8 cellular contexts compared by ENCODE assay signal in the genomic region with DNA sequence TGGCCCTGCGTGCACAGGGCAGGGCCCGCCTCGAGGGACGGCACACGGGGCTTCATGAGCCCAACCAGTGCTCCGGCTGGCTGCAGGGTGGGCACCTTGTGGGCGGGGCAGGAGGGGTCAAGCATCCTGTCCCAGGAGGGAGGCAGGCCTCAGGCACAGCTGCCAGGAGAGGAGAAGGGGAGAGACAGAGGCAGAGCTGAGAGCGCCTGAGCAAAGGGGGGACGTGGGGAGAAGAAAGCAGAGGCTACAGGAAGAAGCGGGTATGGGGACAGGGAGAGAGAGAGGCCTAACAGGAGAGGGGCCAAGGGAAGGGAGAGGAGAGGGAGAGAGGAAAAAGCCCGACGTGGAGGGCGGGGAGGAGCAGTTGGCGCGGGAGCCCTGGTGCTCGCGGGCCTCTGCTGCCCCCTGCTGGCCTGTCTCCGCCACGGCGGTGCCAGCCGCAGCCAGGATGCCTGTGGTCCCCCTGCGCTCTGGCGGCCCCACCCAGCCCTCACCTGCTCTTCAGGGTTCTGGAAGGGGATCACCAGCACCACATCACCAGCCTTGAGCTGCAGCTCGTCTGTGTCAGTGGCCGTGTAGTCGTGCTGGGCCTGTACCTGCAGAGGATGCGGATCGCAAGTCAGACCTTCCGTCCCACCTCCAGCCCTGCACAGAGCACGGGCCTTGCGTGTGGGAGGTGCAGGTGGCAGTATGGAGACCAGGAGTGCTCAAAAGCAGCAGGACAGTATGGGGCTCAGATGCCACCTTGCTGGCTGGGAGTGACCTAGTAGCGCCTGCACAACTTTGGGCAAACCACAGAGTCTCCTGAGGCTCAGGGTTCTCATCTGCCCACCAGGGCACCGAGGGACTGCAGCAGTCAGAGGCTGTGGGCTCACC. TPM values are rescaled to one million over a fixed set of nuclear protein-coding genes. Genes with fewer than 3 reads are reported as not detected.
DNase-seq lines count a peak whose midpoint lies in the region; ATAC-seq, FAIRE-seq and TF ChIP-seq lines count a peak whose summit lies in the region.

No MANE protein-coding gene starts in this region.

- TF ChIP-seq CTCF in A549 (IDR thresholded peaks at IDR 0.05) = peak; percentile 88
- TF ChIP-seq CTCF in endodermal cell (conservative IDR thresholded peaks at IDR 0.05) = peak; percentile 98

- H3K36me3 ChIP-seq in endodermal cell (ENCODE audit: control insufficient read depth, insufficient read depth, low read length) = no peaks in the 10 kb centered on the region

- DNase-seq in A549 (ENCODE audit: low read depth in 1 of 2, low spot score in 1 of 2) = peak; percentile 48 to 50
- DNase-seq in NCI-H774 (lab: John Stamatoyannopoulos, UW) = peak; percentile 9
- DNase-seq in activated CD8-positive, alpha-beta memory T cell treated with anti-CD3 and anti-CD28 coated beads, Interleukin-2, amount 50 U/mL, for 48 hours = peak; percentile 93
- peak; percentile 93 for DNase-seq in endodermal cell
- DNase-seq in myocyte (ENCODE audit: low read depth) = peak; percentile 75
- peak; percentile 37 for DNase-seq in stimulated activated naive CD4-positive, alpha-beta T cell treated with Interleukin-2 at 50 U/mL for 16 hours (lab: John Stamatoyannopoulos, UW)

- H3K9me3 ChIP-seq in A549 = no peaks in the 10 kb centered on the region
- no peaks in the 10 kb centered on the region for H3K9me3 ChIP-seq in endodermal cell (ENCODE audit: control insufficient read depth, low read length)

- H3K4me3 Mint-ChIP-seq in endodermal cell = no peak overlapping the region

- peaks cover 2% of the 10 kb centered on the region for H3K9me3 Mint-ChIP-seq in endodermal cell

- CTCF ChIA-PET in A549 (lab: Yijun Ruan, JAX) = interaction anchor here (0.6 to 3.4 kb wide), 36 partner anchors 11 to 808 kb away, joined by 3 to 47 read pairs (median 4); a partner anchor contains a TSS

- no peak overlapping the region for H3K9ac ChIP-seq in endodermal cell (ENCODE audit: extremely low read depth, low read length, poor library complexity, severe bottlenecking)

- peak overlapping the region; percentile 30; the same call in 1 of the 3 replicates for H3K4me2 ChIP-seq in A549

- TF ChIP-seq POLR2A in A549 (IDR thresholded peaks at IDR 0.05; ENCODE audit: low read length) = no peak

- peaks cover 3% of the 10 kb centered on the region for H3K27me3 Mint-ChIP-seq in endodermal cell (ENCODE audit: insufficient read depth)

- TF ChIP-seq EP300 in A549 (IDR thresholded peaks at IDR 0.05) = no peak

- no peaks in the 10 kb centered on the region for H3K36me3 Mint-ChIP-seq in endodermal cell (ENCODE audit: low read depth)

- FAIRE-seq in A549 (lab: Jason Lieb, UNC) = no peak

- H3K27ac ChIP-seq in A549 = peak overlapping the region in 1 of 2 experiments; percentile 69; a peak in 3 of 6 replicates
- H3K27ac ChIP-seq in endodermal cell (ENCODE audit: low read depth, low read length) = no peak overlapping the region

- H3K4me3 ChIP-seq in A549 = no peak overlapping the region
- H3K4me3 ChIP-seq in endodermal cell (ENCODE audit: low read length) = no peak overlapping the region

- H3K4me1 ChIP-seq in A549 = peaks cover 21% of the 10 kb centered on the region
- no peaks in the 10 kb centered on the region for H3K4me1 ChIP-seq in endodermal cell (ENCODE audit: control insufficient read depth, insufficient read depth, low read length)

- H3K4me1 Mint-ChIP-seq in endodermal cell = no peaks in the 10 kb centered on the region

- H3K27me3 ChIP-seq in endodermal cell (ENCODE audit: control insufficient read depth, insufficient read depth, low read length, poor library complexity, severe bottlenecking) = no peaks in the 10 kb centered on the region

- POLR2A ChIA-PET in A549 (lab: Yijun Ruan, JAX) = no interaction called here

- peak; percentile 72 to 86 for TF ChIP-seq RAD21 in A549 (conservative IDR thresholded peaks at IDR 0.05 in 1 of 2, IDR thresholded peaks at IDR 0.05 in 1 of 2)

- WGBS in A549 (ENCODE audit: missing lambda C conversion rate) = 31% methylated on average over 26 of the region's 33 CpGs
- WGBS in endodermal cell (ENCODE audit: insufficient coverage in 1 of 2, insufficient read length in 1 of 2), 2 experiments = 45 to 46% methylated on average over 19 to 33 of the region's 33 CpGs

- peak; percentile 62 to 88 for ATAC-seq in A549
- peak; percentile 74 for ATAC-seq in GM18511 (IDR thresholded peaks at IDR 0.05; ENCODE audit: unreplicated experiment)
- ATAC-seq in HG03097 (IDR thresholded peaks at IDR 0.05; ENCODE audit: low FRiP score, unreplicated experiment) = peak; percentile 49

- H3K27ac Mint-ChIP-seq in endodermal cell = no peak overlapping the region

TF ChIP-seq in A549, 52 proteins besides CTCF, POLR2A, EP300 and RAD21:
- TF ChIP-seq, protein P1, sequence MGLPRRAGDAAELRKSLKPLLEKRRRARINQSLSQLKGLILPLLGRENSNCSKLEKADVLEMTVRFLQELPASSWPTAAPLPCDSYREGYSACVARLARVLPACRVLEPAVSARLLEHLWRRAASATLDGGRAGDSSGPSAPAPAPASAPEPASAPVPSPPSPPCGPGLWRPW (IDR thresholded peaks at IDR 0.05) = no peak
- TF ChIP-seq SMC3 (IDR thresholded peaks at IDR 0.05) = peak; percentile 71
- TF ChIP-seq, protein P2, sequence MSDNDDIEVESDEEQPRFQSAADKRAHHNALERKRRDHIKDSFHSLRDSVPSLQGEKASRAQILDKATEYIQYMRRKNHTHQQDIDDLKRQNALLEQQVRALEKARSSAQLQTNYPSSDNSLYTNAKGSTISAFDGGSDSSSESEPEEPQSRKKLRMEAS (IDR thresholded peaks at IDR 0.05) = 0 out of 2 replicates have a peak, but pooled peaks have one; percentile 19
- TF ChIP-seq RNF2 (IDR thresholded peaks at IDR 0.05; ENCODE audit: borderline replicate concordance, low read depth) = no peak
TF ChIP-seq in A549: peak in this region for 2.

RNA-seq across cellular contexts. Expression of a gene that starts 56.8 kb away (rescaled TPM):
- polyA plus RNA-seq in A549 (2011; rRNA removed) = 12.4 and 15.5 TPM in 2 replicates
- 38.5 and 38.9 TPM in 2 replicates for polyA plus RNA-seq in A549 (2012; cell fraction: cytosol; rRNA removed)
- polyA plus RNA-seq in A549 (2012; cell fraction: nucleus; rRNA removed) = 35.0 and 42.2 TPM in 2 replicates
- 32.3 to 41.5 TPM (median 34.1 TPM) in 3 replicates for polyA plus RNA-seq in A549 (2017; fragmentation: RNase III; extraction: RNeasy Plus Mini Kit Qiagen cat#74134 plus additional on column Dnase treatment)
- 14.2 and 15.8 TPM in 2 replicates for polyA minus RNA-seq in A549 (2011; rRNA and poly(A)+ RNA removed)
- 10 to 100 TPM; 41.7 to 45.9 TPM for total RNA-seq in endodermal cell
- 51.8 TPM for polyA plus RNA-seq in endodermal cell (2013, experiment 1 of 2)
- 45.1 TPM for polyA plus RNA-seq in endodermal cell (2013, experiment 2 of 2)
- 3,190 and 3,208 TPM in 2 replicates for total RNA-seq in myocyte
- 771 TPM for polyA plus RNA-seq in myocyte (2012)

Comparison
In these comparisons a context has a peak if more than half of its experiments do, and no peak if none do; other contexts are left out.
1. DNase-seq: peak in every context shown above with its lines; median percentile 93 in activated CD8-positive, alpha-beta memory T cell treated with anti-CD3 and anti-CD28 coated beads, Interleukin-2, amount 50 U/mL, for 48 hours; 93 in endodermal cell; 75 in myocyte; 49 in A549; 37 in stimulated activated naive CD4-positive, alpha-beta T cell treated with Interleukin-2 at 50 U/mL for 16 hours; 9 in NCI-H774.
2. RNA of a gene that starts 56.8 kb away (total RNA-seq): 3,190 to 3,208 TPM in myocyte; 41.7 to 45.9 TPM in endodermal cell; every median in the first group is over 10 times any median in the second.
3. Peak in every context shown above with its lines, with median percentiles within 50 percentile points of each other: ATAC-seq.